In genomic region chr1:66286307-66286706, GRCh38 we compare ENCODE assay signal across 20 cellular contexts.
"Had no signal": no experiment of that assay in that cellular context is flagged by ENCODE, and none has a peak within 500 bp of the region (broad histone marks: within the 10 kb centered on the region; RNA-seq: fewer than 3 reads in every experiment).

No MANE protein-coding gene starts in this region.

- DNase-seq: activated CD4-positive, alpha-beta T cell treated with anti-CD3 and anti-CD28 coated beads, Interleukin-2, amount 50 U/mL, for 1 hour; activated naive CD4-positive, alpha-beta T cell treated with anti-CD3 and anti-CD28 coated beads, Interleukin-2, amount 10 ng/mL, durations not matched to agents 7 days and 5 days; activated T-cell treated with anti-CD3 and anti-CD28 coated beads for 4 hours; amniotic stem cell; caudate nucleus; colonic mucosa; esophagus squamous epithelium; foreskin fibroblast; glutamatergic neuron; hypothalamus; left ventricle myocardium inferior; nucleus accumbens; stimulated activated CD4-positive, alpha-beta T cell treated with anti-CD3 and anti-CD28 coated beads, Interleukin-2, amount 100 ng/mL, for 48 hours; SW 1271 had no signal

- H3K4me3 ChIP-seq: colonic mucosa, esophagus squamous epithelium, left ventricle myocardium inferior, right atrium auricular region had no signal

- H3K27me3 ChIP-seq: colonic mucosa, esophagus squamous epithelium, right atrium auricular region had no signal

- H3K4me3 Mint-ChIP-seq: activated naive CD4-positive, alpha-beta T cell treated with anti-CD3 and anti-CD28 coated beads, Interleukin-2, amount 10 ng/mL, durations not matched to agents 7 days and 5 days; memory B cell; nephron; T-helper 2 cell treated with Interferon-gamma antibody and Interleukin-4, amounts not matched to agents 5 μg/mL and 100 μg/mL, for 36 hours; type B pancreatic cell had no signal

- H3K36me3 ChIP-seq: colonic mucosa, esophagus squamous epithelium, left ventricle myocardium inferior, right atrium auricular region had no signal

- H3K36me3 Mint-ChIP-seq: activated naive CD4-positive, alpha-beta T cell treated with anti-CD3 and anti-CD28 coated beads, Interleukin-2, amount 10 ng/mL, durations not matched to agents 7 days and 5 days; memory B cell; type B pancreatic cell had no signal

- H3K4me1 ChIP-seq: colonic mucosa had no signal

- H3K9me3 Mint-ChIP-seq: activated naive CD4-positive, alpha-beta T cell treated with anti-CD3 and anti-CD28 coated beads, Interleukin-2, amount 10 ng/mL, durations not matched to agents 7 days and 5 days; T-helper 2 cell treated with Interferon-gamma antibody and Interleukin-4, amounts not matched to agents 5 μg/mL and 100 μg/mL, for 36 hours; type B pancreatic cell had no signal

- H3K9me3 ChIP-seq: colonic mucosa, esophagus squamous epithelium, left ventricle myocardium inferior, right atrium auricular region had no signal

- H3K27ac Mint-ChIP-seq: nephron; progenitor cell of endocrine pancreas; T-helper 2 cell treated with Interferon-gamma antibody and Interleukin-4, amounts not matched to agents 5 μg/mL and 100 μg/mL, for 36 hours; type B pancreatic cell had no signal

- H3K27me3 Mint-ChIP-seq: activated naive CD4-positive, alpha-beta T cell treated with anti-CD3 and anti-CD28 coated beads, Interleukin-2, amount 10 ng/mL, durations not matched to agents 7 days and 5 days; memory B cell; type B pancreatic cell had no signal

- H3K27ac ChIP-seq: colonic mucosa, left ventricle myocardium inferior, right atrium auricular region had no signal
